ENCODE assay signal across 19 cellular contexts in the genomic region with DNA sequence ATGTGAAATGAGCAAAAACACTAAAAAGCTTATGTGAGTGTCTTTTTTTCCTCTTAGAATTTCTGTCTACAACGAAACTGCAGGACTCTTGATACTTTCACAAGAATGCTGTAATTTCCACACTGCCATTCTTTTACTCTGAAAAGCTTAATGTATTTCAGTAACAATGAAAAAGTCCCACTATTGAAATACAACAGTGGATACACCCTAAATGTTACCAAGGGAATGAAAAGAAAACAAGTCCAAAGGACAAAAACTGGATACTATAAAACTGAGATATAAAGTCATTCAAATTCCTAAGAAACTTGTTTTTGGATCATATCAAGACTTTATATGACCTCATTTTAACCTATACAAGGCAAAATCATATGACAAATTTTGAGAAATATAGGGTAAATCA.
A peak's percentile ranks its signal among the peaks of the same experiment; 100 is the strongest.
DNase-seq lines count a peak whose midpoint lies in the region; ATAC-seq and TF ChIP-seq lines count a peak whose summit lies in the region.
"Had no signal": no experiment of that assay in that cellular context is flagged by ENCODE, and none has a peak within 500 bp of the region (broad histone marks: within the 10 kb centered on the region; RNA-seq: fewer than 3 reads in every experiment).

No MANE protein-coding gene starts in this region.

- H3K9me3 ChIP-seq in mammary epithelial cell (replicated peaks; ENCODE audit: insufficient read depth, low read length), result no peaks in the 10 kb centered on the region
- no peaks in the 10 kb centered on the region for H3K9me3 ChIP-seq in esophagus squamous epithelium
- H3K9me3 ChIP-seq in mucosa of rectum (ENCODE audit: control insufficient read depth in 2 of 2, low read length in 2 of 2), result no peaks in the 10 kb centered on the region
- H3K9me3 ChIP-seq: BE2C had no signal

- 71% methylated on average over 1 of the region's 1 CpG for WGBS in mammary epithelial cell (ENCODE audit: low coverage, missing lambda C conversion rate)
- 14 to 21% methylated on average over 1 of the region's 1 CpG for WGBS in esophagus squamous epithelium, 2 donors

- no peaks in the 10 kb centered on the region for H3K79me2 ChIP-seq in mammary epithelial cell (ENCODE audit: insufficient read depth, low read length)

- H3K4me3 Mint-ChIP-seq in MCF 10A (ENCODE audit: unreplicated experiment) (no peak overlapping the region), WTC11 (no peak overlapping the region)
- H3K4me3 Mint-ChIP-seq: CD4-positive, CD25-positive, alpha-beta regulatory T cell; CD8-positive, alpha-beta memory T cell; H9; IgD-negative memory B cell had no signal

- H3K27ac ChIP-seq in mammary epithelial cell (ENCODE audit: insufficient read depth, low read depth, low read length) (no peak overlapping the region), esophagus squamous epithelium (peak overlapping the region in 3 of 4 donors; percentile 45 to 75 (median 70)), mucosa of rectum (ENCODE audit: low read depth in 2 of 2, low read length in 2 of 2) (peak overlapping the region; percentile 26 to 49)

- intact Hi-C loops in mammary epithelial cell (cut with micrococcal nuclease), result no loop called here
- intact Hi-C loops in MCF 10A (cut with micrococcal nuclease), result loop anchor here (10.0 kb wide), 1 partner anchor 314 kb away; no protein-coding TSS in a partner anchor
- intact Hi-C loops in esophagus squamous epithelium (cut with DNase I), result no loop called here

- H3K36me3 Mint-ChIP-seq in MCF 10A (ENCODE audit: insufficient read depth, unreplicated experiment), result no peaks in the 10 kb centered on the region
- no peaks in the 10 kb centered on the region for H3K36me3 Mint-ChIP-seq in WTC11
- H3K36me3 Mint-ChIP-seq: CD4-positive, CD25-positive, alpha-beta regulatory T cell; CD8-positive, alpha-beta memory T cell; IgD-negative memory B cell had no signal

- in situ Hi-C loops in mammary epithelial cell (cut with MboI; ENCODE audit: low sequenced_read_pairs in 2 of 2), result no loop called here

- no peak for ATAC-seq in WTC11
- ATAC-seq: HepG2 had no signal

- POLR2A ChIA-PET in MCF 10A (lab: Yijun Ruan, JAX) (interaction anchor here (1.2 to 5.5 kb wide), 6 partner anchors 29 to 327 kb away, joined by 3 to 64 read pairs (median 6); no protein-coding TSS in a partner anchor), WTC11 (lab: Charles Lee) (no interaction called here)

- H3K4me1 Mint-ChIP-seq in MCF 10A (ENCODE audit: insufficient read depth, unreplicated experiment) (peaks cover 22% of the 10 kb centered on the region), WTC11 (peaks cover 11% of the 10 kb centered on the region)
- H3K4me1 Mint-ChIP-seq: CD8-positive, alpha-beta memory T cell; IgD-negative memory B cell had no signal

- peak; percentile 2 for DNase-seq in mammary epithelial cell
- DNase-seq in MCF 10A (ENCODE audit: unreplicated experiment), result no peak
- DNase-seq in esophagus squamous epithelium (lab: John Stamatoyannopoulos, UW), result no peak
- no peak for DNase-seq in WTC11 (ENCODE audit: low spot score)
- DNase-seq in COLO829 (ENCODE audit: low spot score), result no peak
- DNase-seq in activated T-cell treated with anti-CD3 and anti-CD28 coated beads, Interleukin-2, amount 50 U/mL, for 48 hours, result no peak
- DNase-seq in COLO668 (lab: John Stamatoyannopoulos, UW; ENCODE audit: unreplicated experiment), result no peak
- DNase-seq: 8988T; BE2C; C1 segment of cervical spinal cord; CD4-positive, CD25-positive, alpha-beta regulatory T cell; CD8-positive, alpha-beta memory T cell; DMS153; DMS79; GDM1; H9 had no signal

- BruUV-seq in mammary epithelial cell (replicated peaks; lab: Mats Ljungman, UMichigan) (no TSS peak), MCF 10A (replicated peaks; lab: Mats Ljungman, UMichigan) (no TSS peak)

- TF ChIP-seq CTCF in mammary epithelial cell (conservative IDR thresholded peaks at IDR 0.05 in 1 of 2, IDR thresholded peaks at IDR 0.05 in 1 of 2; ENCODE audit: extremely low read depth in 1 of 2, insufficient read depth in 1 of 2, low read depth in 1 of 2, low read length in 2 of 2), result no peak
- TF ChIP-seq CTCF in MCF 10A (IDR thresholded peaks at IDR 0.05; ENCODE audit: unreplicated experiment), result no peak
- TF ChIP-seq CTCF in esophagus squamous epithelium (IDR thresholded peaks at IDR 0.05), result no peak
- TF ChIP-seq CTCF in WTC11 (IDR thresholded peaks at IDR 0.05), result no peak

- CTCF ChIA-PET in mammary epithelial cell (lab: Charles Lee; ENCODE audit: low non-redundant PET), result no interaction called here
- CTCF ChIA-PET in MCF 10A (lab: Yijun Ruan, JAX), result interaction anchor here (0.6 to 0.7 kb wide), 3 partner anchors 143 to 992 kb away, joined by 3 to 4 read pairs (median 3); no protein-coding TSS in a partner anchor
- CTCF ChIA-PET in WTC11 (lab: Charles Lee), result no interaction called here

- TF ChIP-seq POLR2A in esophagus squamous epithelium (IDR thresholded peaks at IDR 0.05), result no peak

- H3K27ac Mint-ChIP-seq in MCF 10A (ENCODE audit: low read depth, unreplicated experiment) (no peak overlapping the region), WTC11 (no peak overlapping the region)
- H3K27ac Mint-ChIP-seq: CD4-positive, CD25-positive, alpha-beta regulatory T cell; CD8-positive, alpha-beta memory T cell; H9; IgD-negative memory B cell had no signal

- H3K9me3 Mint-ChIP-seq in MCF 10A (ENCODE audit: unreplicated experiment) (no peaks in the 10 kb centered on the region), WTC11 (no peaks in the 10 kb centered on the region)
- H3K9me3 Mint-ChIP-seq: H9 had no signal

- H3K27me3 ChIP-seq in mammary epithelial cell (ENCODE audit: insufficient read depth, low read length) (no peaks in the 10 kb centered on the region), esophagus squamous epithelium (no peaks in the 10 kb centered on the region), mucosa of rectum (ENCODE audit: control insufficient read depth in 2 of 2, insufficient read depth in 2 of 2, low read length in 2 of 2) (no peaks in the 10 kb centered on the region)
- H3K27me3 ChIP-seq: BE2C had no signal

- no peak overlapping the region for H3K4me2 ChIP-seq in mammary epithelial cell (ENCODE audit: insufficient read depth, low read depth, low read length)

- H4K20me1 ChIP-seq in mammary epithelial cell (ENCODE audit: insufficient read depth, low read length), result no peaks in the 10 kb centered on the region

- H2AFZ ChIP-seq in mammary epithelial cell (ENCODE audit: low read depth, low read length), result no peak overlapping the region

- no peaks in the 10 kb centered on the region for H3K4me1 ChIP-seq in mammary epithelial cell (ENCODE audit: insufficient read depth, low read length)
- peaks cover 0 to 35% (median 5%) of the 10 kb centered on the region in 3 donors for H3K4me1 ChIP-seq in esophagus squamous epithelium
- peaks cover 6 to 13% of the 10 kb centered on the region in 2 donors for H3K4me1 ChIP-seq in mucosa of rectum (ENCODE audit: control insufficient read depth in 2 of 2, insufficient read depth in 2 of 2, low read length in 2 of 2)
- H3K4me1 ChIP-seq: BE2C had no signal

- no peak overlapping the region for H3K4me3 ChIP-seq in mammary epithelial cell (replicated peaks in 1 of 3; ENCODE audit: insufficient read depth in 1 of 3, low read depth in 2 of 3, low read length in 3 of 3)
- H3K4me3 ChIP-seq in esophagus squamous epithelium, result no peak overlapping the region
- no peak overlapping the region for H3K4me3 ChIP-seq in mucosa of rectum (ENCODE audit: low read length in 2 of 2)

- dilution Hi-C loops in mammary epithelial cell (cut with HindIII; ENCODE audit: low sequenced_read_pairs), result no loop called here

- H3K27me3 Mint-ChIP-seq in MCF 10A (ENCODE audit: insufficient read depth, unreplicated experiment), result no peaks in the 10 kb centered on the region
- no peaks in the 10 kb centered on the region for H3K27me3 Mint-ChIP-seq in WTC11 (ENCODE audit: low read depth)
- H3K27me3 Mint-ChIP-seq: CD4-positive, CD25-positive, alpha-beta regulatory T cell; CD8-positive, alpha-beta memory T cell; IgD-negative memory B cell had no signal

- H3K9ac ChIP-seq in mammary epithelial cell (ENCODE audit: insufficient read depth, low read length) (no peak overlapping the region), mucosa of rectum (ENCODE audit: low read depth in 1 of 2, low read length in 2 of 2) (peak overlapping the region in 1 of 2 donors; percentile 33)

- H3K36me3 ChIP-seq in mammary epithelial cell (ENCODE audit: insufficient read depth, low read length) (no peaks in the 10 kb centered on the region), esophagus squamous epithelium (no peaks in the 10 kb centered on the region), mucosa of rectum (ENCODE audit: control insufficient read depth in 2 of 2, insufficient read depth in 2 of 2, low read length in 2 of 2) (no peaks in the 10 kb centered on the region)
- H3K36me3 ChIP-seq: BE2C had no signal

TF ChIP-seq in WTC11, 78 proteins besides CTCF, POLR2A, EP300 and RAD21 (continues in another document):
- TF ChIP-seq CREB1 (CRISPR knock-in tag; IDR thresholded peaks at IDR 0.05), result no peak
- TF ChIP-seq, protein P1, sequence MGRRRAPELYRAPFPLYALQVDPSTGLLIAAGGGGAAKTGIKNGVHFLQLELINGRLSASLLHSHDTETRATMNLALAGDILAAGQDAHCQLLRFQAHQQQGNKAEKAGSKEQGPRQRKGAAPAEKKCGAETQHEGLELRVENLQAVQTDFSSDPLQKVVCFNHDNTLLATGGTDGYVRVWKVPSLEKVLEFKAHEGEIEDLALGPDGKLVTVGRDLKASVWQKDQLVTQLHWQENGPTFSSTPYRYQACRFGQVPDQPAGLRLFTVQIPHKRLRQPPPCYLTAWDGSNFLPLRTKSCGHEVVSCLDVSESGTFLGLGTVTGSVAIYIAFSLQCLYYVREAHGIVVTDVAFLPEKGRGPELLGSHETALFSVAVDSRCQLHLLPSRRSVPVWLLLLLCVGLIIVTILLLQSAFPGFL (CRISPR knock-in tag; IDR thresholded peaks at IDR 0.05; ENCODE audit: borderline replicate concordance), result no peak
- TF ChIP-seq STAT6 (CRISPR knock-in tag; conservative IDR thresholded peaks at IDR 0.05; ENCODE audit: low read depth), result no peak
